ENCODE assay signal across 8 cellular contexts in the genomic region with DNA sequence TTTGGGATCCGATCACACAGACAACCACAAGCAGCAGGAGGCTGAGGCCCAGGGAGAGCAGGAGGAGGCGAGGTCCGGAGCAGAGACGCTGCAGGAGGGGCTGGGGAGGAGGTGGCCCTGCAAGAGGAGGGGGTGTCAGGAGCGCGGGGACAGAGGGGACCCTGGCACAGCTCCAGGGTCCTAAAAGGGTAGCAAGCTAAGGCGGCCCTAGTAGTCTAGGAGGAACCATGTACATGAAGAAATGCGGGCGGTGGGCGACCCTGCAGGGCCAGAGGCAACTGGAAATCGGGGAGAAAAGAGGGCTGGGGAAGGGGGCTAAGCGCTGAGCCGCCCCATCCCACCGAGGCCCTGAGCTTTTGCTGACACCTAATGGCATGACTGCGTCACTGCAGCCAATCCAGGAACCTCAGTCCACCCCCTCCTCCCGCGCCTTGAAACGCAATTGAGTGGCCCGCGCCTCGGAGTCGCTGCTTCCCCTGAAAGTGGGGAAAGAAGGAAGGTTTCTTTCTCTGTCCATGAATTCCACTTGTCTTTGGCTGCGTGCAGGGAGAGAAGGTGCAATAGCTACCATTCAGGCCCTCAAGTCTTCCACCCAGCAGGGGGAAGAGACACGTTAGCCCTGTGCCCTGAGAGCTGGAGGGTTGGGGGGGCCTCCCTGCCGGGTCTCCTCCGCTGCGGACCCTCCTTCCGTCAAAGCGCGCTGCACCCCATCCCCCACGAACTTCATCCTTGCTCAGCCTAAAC. TPM values are rescaled to one million over a fixed set of nuclear protein-coding genes. Genes with fewer than 3 reads are reported as not detected.
DNase-seq lines count a peak whose midpoint lies in the region; ATAC-seq and TF ChIP-seq lines count a peak whose summit lies in the region.

No MANE protein-coding gene starts in this region.

- DNase-seq in GM12864 (ENCODE audit: low read depth) (no peak), NCI-H128 (lab: John Stamatoyannopoulos, UW; ENCODE audit: unreplicated experiment) (peak; percentile 75), MCF 10A (ENCODE audit: unreplicated experiment) (peak; percentile 66)

- no peaks in the 10 kb centered on the region for H3K4me1 ChIP-seq in iPS-20b (ENCODE audit: insufficient read depth, low read length)
- peaks cover 17 to 19% (median 17%) of the 10 kb centered on the region in 3 donors for H3K4me1 ChIP-seq in skeletal muscle tissue (ENCODE audit: control insufficient read depth in 3 of 3, insufficient read depth in 3 of 3, low read length in 3 of 3)

- no peak overlapping the region for H3K4me3 ChIP-seq in GM12864 (ENCODE audit: low read depth, low read length)
- H3K4me3 ChIP-seq in iPS-20b (ENCODE audit: low read length) = peak overlapping the region; percentile 84
- H3K4me3 ChIP-seq in skeletal muscle tissue (ENCODE audit: low read length in 3 of 3) = peak overlapping the region; percentile 48 to 60 (median 50)

- no peak for ATAC-seq in HG03135 (IDR thresholded peaks at IDR 0.05; ENCODE audit: unreplicated experiment)
- ATAC-seq in HG03439 (IDR thresholded peaks at IDR 0.05; ENCODE audit: unreplicated experiment) = no peak

- CTCF ChIA-PET in MCF 10A (lab: Yijun Ruan, JAX) = interaction anchor here (0.6 to 3.2 kb wide), 28 partner anchors 8 to 758 kb away, joined by 3 to 33 read pairs (median 4); no protein-coding TSS in a partner anchor

- H3K4me3 Mint-ChIP-seq in MCF 10A (ENCODE audit: unreplicated experiment) = peak overlapping the region; percentile 61

- intact Hi-C loops in MCF 10A (cut with micrococcal nuclease) = loop anchor here (2.0 kb wide), 2 partner anchors 41 to 125 kb away; no protein-coding TSS in a partner anchor

- H3K9me3 ChIP-seq in iPS-20b (ENCODE audit: insufficient read depth, low read depth, low read length) = no peaks in the 10 kb centered on the region
- H3K9me3 ChIP-seq in skeletal muscle tissue (ENCODE audit: control insufficient read depth in 3 of 3, low read length in 3 of 3) = no peaks in the 10 kb centered on the region

- no peaks in the 10 kb centered on the region for H3K27me3 Mint-ChIP-seq in MCF 10A (ENCODE audit: insufficient read depth, unreplicated experiment)

- no peaks in the 10 kb centered on the region for H3K36me3 Mint-ChIP-seq in MCF 10A (ENCODE audit: insufficient read depth, unreplicated experiment)

- H3K9me3 Mint-ChIP-seq in MCF 10A (ENCODE audit: unreplicated experiment) = no peaks in the 10 kb centered on the region

- H3K27ac ChIP-seq in VCaP (peak overlapping the region; percentile 55; the same call in 1 of the 2 replicates), iPS-20b (ENCODE audit: low read length) (no peak overlapping the region), skeletal muscle tissue (ENCODE audit: low read depth, low read length) (no peak overlapping the region)

- H3K27ac Mint-ChIP-seq in MCF 10A (ENCODE audit: low read depth, unreplicated experiment) = no peak overlapping the region

- POLR2A ChIA-PET in MCF 10A (lab: Yijun Ruan, JAX) = interaction anchor here (0.6 to 1.4 kb wide), 5 partner anchors 9 to 307 kb away, joined by 3 to 4 read pairs (median 4); a partner anchor contains a TSS

- peak; percentile 92 for TF ChIP-seq CTCF in GM12864 (IDR thresholded peaks at IDR 0.05; ENCODE audit: low read depth, low read length, missing control alignments)
- TF ChIP-seq CTCF in VCaP (conservative IDR thresholded peaks at IDR 0.05) = peak; percentile 87
- peak; percentile 88 for TF ChIP-seq CTCF in MCF 10A (IDR thresholded peaks at IDR 0.05; ENCODE audit: unreplicated experiment)

- BruUV-seq in MCF 10A (replicated peaks; lab: Mats Ljungman, UMichigan) = no TSS peak

- H3K4me1 Mint-ChIP-seq in MCF 10A (ENCODE audit: insufficient read depth, unreplicated experiment) = no peaks in the 10 kb centered on the region

- H3K9ac ChIP-seq in iPS-20b (ENCODE audit: low read depth, low read length) (peak overlapping the region; percentile 83; the same call in 1 of the 2 replicates), skeletal muscle tissue (ENCODE audit: low read depth in 1 of 3, low read length in 3 of 3) (peak overlapping the region in 1 of 3 donors; percentile 62)

- no peaks in the 10 kb centered on the region for H3K36me3 ChIP-seq in iPS-20b (ENCODE audit: insufficient read depth, low read depth, low read length)
- H3K36me3 ChIP-seq in skeletal muscle tissue (ENCODE audit: control insufficient read depth in 3 of 3, insufficient read depth in 3 of 3, low read length in 3 of 3) = no peaks in the 10 kb centered on the region

- H3K27me3 ChIP-seq in iPS-20b (ENCODE audit: insufficient read depth, low read length) (peaks cover 52% of the 10 kb centered on the region), skeletal muscle tissue (ENCODE audit: control insufficient read depth in 3 of 3, insufficient read depth in 3 of 3, low read length in 3 of 3) (peaks cover 41 to 54% (median 52%) of the 10 kb centered on the region in 3 donors)

RNA-seq across cellular contexts. Expression of a gene that starts 1.8 kb away (rescaled TPM):
- total RNA-seq in MCF 10A (2022) (0.37 and 0.59 TPM in 2 replicates), skeletal muscle tissue (1.0 TPM)

RNA-seq across cellular contexts. Expression of a gene that starts 42.3 kb away (rescaled TPM):
- total RNA-seq in MCF 10A (2022) (7.6 TPM in 2 replicates), skeletal muscle tissue (7.3 TPM)

RNA-seq across cellular contexts. Expression of a gene that starts 42.4 kb away (rescaled TPM):
- total RNA-seq in MCF 10A (2022) (387 and 413 TPM in 2 replicates), skeletal muscle tissue (119 TPM)

RNA-seq across cellular contexts. Expression of a gene that starts 56.9 kb away (rescaled TPM):
- total RNA-seq in MCF 10A (2022) (34.9 and 37.4 TPM in 2 replicates), skeletal muscle tissue (63.2 TPM)
